ENCODE assay signal across 31 cellular contexts in genomic region chr6:66961191-66961590, GRCh38.
"Had no signal": no experiment of that assay in that cellular context is flagged by ENCODE, and none has a peak within 500 bp of the region (broad histone marks: within the 10 kb centered on the region; RNA-seq: fewer than 3 reads in every experiment).

No MANE protein-coding gene starts in this region.

- H3K79me2 ChIP-seq: hepatocyte had no signal

- H3K4me2 ChIP-seq: hepatocyte had no signal

- H3K9me3 ChIP-seq: adrenal gland, body of pancreas, esophagus muscularis mucosa had no signal

- H3K27me3 ChIP-seq: adrenal gland, body of pancreas, dorsolateral prefrontal cortex, esophagus muscularis mucosa, gastroesophageal sphincter, heart right ventricle, hepatocyte had no signal

- H3K4me1 ChIP-seq: adrenal gland, body of pancreas, esophagus muscularis mucosa, gastroesophageal sphincter, heart right ventricle had no signal

- H3K27ac ChIP-seq: adrenal gland, body of pancreas, coronary artery, dorsolateral prefrontal cortex, esophagus muscularis mucosa, gastroesophageal sphincter, heart right ventricle, hepatocyte, WERI-Rb-1 had no signal

- ATAC-seq: activated CD4-positive, CD25-positive, alpha-beta regulatory T cell treated with anti-CD3 and anti-CD28 coated beads, Interleukin-2, amount 50 U/mL, for 24 hours; activated CD8-positive, alpha-beta memory T cell treated with anti-CD3 and anti-CD28 coated beads, Interleukin-2, amount 10 ng/mL, durations not matched to agents 7 days and 5 days; activated CD8-positive, alpha-beta T cell treated with anti-CD3 and anti-CD28 coated beads, Interleukin-2, amount 10 ng/mL, durations not matched to agents 7 days and 5 days; activated naive CD8-positive, alpha-beta T cell treated with anti-CD3 and anti-CD28 coated beads, Interleukin-2, amount 50 U/mL, for 24 hours; body of pancreas; gastroesophageal sphincter; heart right ventricle; T-helper 17 cell had no signal

- H3K36me3 ChIP-seq: adrenal gland, esophagus muscularis mucosa, gastroesophageal sphincter, heart right ventricle, WERI-Rb-1 had no signal

- DNase-seq: activated B cell treated with CpG ODN at 0.5 μM for 24 hours; activated CD4-positive, alpha-beta memory T cell treated with anti-CD3 and anti-CD28 coated beads for 36 hours; activated CD4-positive, alpha-beta T cell treated with anti-CD3 and anti-CD28 coated beads for 48 hours; activated CD4-positive, alpha-beta T cell treated with anti-CD3 and anti-CD28 coated beads, Interleukin-2, amount 50 U/mL, for 1 hour; activated CD8-positive, alpha-beta memory T cell treated with anti-CD3 and anti-CD28 coated beads, Interleukin-2, amount 10 ng/mL, durations not matched to agents 7 days and 5 days; activated CD8-positive, alpha-beta memory T cell treated with anti-CD3 and anti-CD28 coated beads, Interleukin-2, amount 50 U/mL, for 4 hours; activated CD8-positive, alpha-beta T cell treated with anti-CD3 and anti-CD28 coated beads, Interleukin-2, amount 10 ng/mL, durations not matched to agents 7 days and 5 days; activated effector memory CD4-positive, alpha-beta T cell treated with anti-CD3 and anti-CD28 coated beads, Interleukin-2, amount 50 U/mL, for 16 hours; activated naive CD4-positive, alpha-beta T cell treated with anti-CD3 and anti-CD28 coated beads for 36 hours; activated naive CD8-positive, alpha-beta T cell treated with anti-CD3 and anti-CD28 coated beads for 36 hours; activated naive CD8-positive, alpha-beta T cell treated with anti-CD3 and anti-CD28 coated beads, Interleukin-2, amount 50 U/mL, for 24 hours; activated T-cell treated with anti-CD3 and anti-CD28 coated beads, Interleukin-2, amount 50 U/mL, for 1 hour; activated T-cell treated with anti-CD3 and anti-CD28 coated beads, Interleukin-2, amount 50 U/mL, for 48 hours; adrenal gland; amygdala; aorta; body of pancreas; dorsolateral prefrontal cortex; effector memory CD4-positive, alpha-beta T cell; endodermal cell; erythroblast; foreskin melanocyte; heart right ventricle; T-helper 17 cell; T1000; WERI-Rb-1 had no signal

- H2AFZ ChIP-seq: hepatocyte had no signal

- H3K4me3 ChIP-seq: adrenal gland, body of pancreas, coronary artery, dorsolateral prefrontal cortex, esophagus muscularis mucosa, gastroesophageal sphincter, heart right ventricle, hepatocyte had no signal
